In genomic region chr18:31203086-31203793, GRCh38 we compare ENCODE assay signal across 13 cellular contexts. TPM values are rescaled to one million over a fixed set of nuclear protein-coding genes. Genes with fewer than 3 reads are reported as not detected.
DNase-seq lines count a peak whose midpoint lies in the region; ATAC-seq and TF ChIP-seq lines count a peak whose summit lies in the region.
"Had no signal": no experiment of that assay in that cellular context is flagged by ENCODE, and none has a peak within 500 bp of the region (broad histone marks: within the 10 kb centered on the region; RNA-seq: fewer than 3 reads in every experiment).

No MANE protein-coding gene starts in this region.

- peaks cover 0 to 4% (median 0%) of the 10 kb centered on the region in 5 donors for H3K36me3 Mint-ChIP-seq in naive thymus-derived CD4-positive, alpha-beta T cell
- no peaks in the 10 kb centered on the region for H3K36me3 Mint-ChIP-seq in CD8-positive, alpha-beta memory T cell

- no peaks in the 10 kb centered on the region for H3K36me3 ChIP-seq in gastroesophageal sphincter
- no peaks in the 10 kb centered on the region for H3K36me3 ChIP-seq in naive thymus-derived CD4-positive, alpha-beta T cell (ENCODE audit: control insufficient read depth in 2 of 3, insufficient read depth in 3 of 3, low read length in 3 of 3)
- no peaks in the 10 kb centered on the region for H3K36me3 ChIP-seq in GM23248 (ENCODE audit: low read depth)
- H3K36me3 ChIP-seq in CD8-positive, alpha-beta memory T cell (ENCODE audit: insufficient read depth, low read length): no peaks in the 10 kb centered on the region
- H3K36me3 ChIP-seq: adrenal gland, upper lobe of left lung had no signal

- CTCF ChIA-PET in naive thymus-derived CD4-positive, alpha-beta T cell (lab: Charles Lee): no interaction called here
- CTCF ChIA-PET in CD8-positive, alpha-beta memory T cell (lab: Charles Lee): no interaction called here

- no peak overlapping the region for H3K27ac Mint-ChIP-seq in naive thymus-derived CD4-positive, alpha-beta T cell
- H3K27ac Mint-ChIP-seq in CD8-positive, alpha-beta memory T cell: no peak overlapping the region

- no peaks in the 10 kb centered on the region for H3K27me3 ChIP-seq in gastroesophageal sphincter
- H3K27me3 ChIP-seq in naive thymus-derived CD4-positive, alpha-beta T cell (ENCODE audit: control insufficient read depth in 2 of 2, insufficient read depth in 2 of 2, low read length in 2 of 2): no peaks in the 10 kb centered on the region
- no peaks in the 10 kb centered on the region for H3K27me3 ChIP-seq in GM23248 (replicated peaks; ENCODE audit: insufficient read depth)
- no peaks in the 10 kb centered on the region for H3K27me3 ChIP-seq in CD8-positive, alpha-beta memory T cell (ENCODE audit: insufficient read depth, low read length, poor library complexity, severe bottlenecking)
- H3K27me3 ChIP-seq: adrenal gland, upper lobe of left lung had no signal

- H3K4me3 ChIP-seq in gastroesophageal sphincter: no peak overlapping the region
- no peak overlapping the region for H3K4me3 ChIP-seq in naive thymus-derived CD4-positive, alpha-beta T cell (ENCODE audit: low read length)
- no peak overlapping the region for H3K4me3 ChIP-seq in GM23248
- no peak overlapping the region for H3K4me3 ChIP-seq in CD8-positive, alpha-beta memory T cell (ENCODE audit: low read length)
- H3K4me3 ChIP-seq: adrenal gland, upper lobe of left lung had no signal

- H3K4me1 Mint-ChIP-seq in naive thymus-derived CD4-positive, alpha-beta T cell: peaks cover 0 to 7% (median 0%) of the 10 kb centered on the region in 7 donors
- H3K4me1 Mint-ChIP-seq in CD8-positive, alpha-beta memory T cell: no peaks in the 10 kb centered on the region

- H3K9me3 Mint-ChIP-seq in naive thymus-derived CD4-positive, alpha-beta T cell: peaks cover 0 to 15% (median 8%) of the 10 kb centered on the region in 11 donors
- peaks cover 4 to 19% (median 11%) of the 10 kb centered on the region in 5 donors for H3K9me3 Mint-ChIP-seq in CD8-positive, alpha-beta memory T cell

- H3K27ac ChIP-seq in gastroesophageal sphincter (no peak overlapping the region), GM23248 (no peak overlapping the region)
- H3K27ac ChIP-seq in naive thymus-derived CD4-positive, alpha-beta T cell (ENCODE audit: low read depth, low read length): no peak overlapping the region
- H3K27ac ChIP-seq in CD8-positive, alpha-beta memory T cell (ENCODE audit: low read depth, low read length): no peak overlapping the region
- H3K27ac ChIP-seq: adrenal gland, upper lobe of left lung had no signal

- ATAC-seq in gastroesophageal sphincter (peak; percentile 28), HG03521 (IDR thresholded peaks at IDR 0.05; ENCODE audit: unreplicated experiment) (no peak)
- ATAC-seq in naive thymus-derived CD4-positive, alpha-beta T cell: peak; percentile 55

- intact Hi-C loops in naive thymus-derived CD4-positive, alpha-beta T cell (cut with micrococcal nuclease): no loop called here

- no peak overlapping the region for H3K4me3 Mint-ChIP-seq in naive thymus-derived CD4-positive, alpha-beta T cell
- H3K4me3 Mint-ChIP-seq in CD8-positive, alpha-beta memory T cell: no peak overlapping the region

- H3K27me3 Mint-ChIP-seq in naive thymus-derived CD4-positive, alpha-beta T cell: peaks cover 0 to 6% (median 0%) of the 10 kb centered on the region in 5 donors
- no peaks in the 10 kb centered on the region for H3K27me3 Mint-ChIP-seq in CD8-positive, alpha-beta memory T cell

- H4K20me1 ChIP-seq in GM23248 (ENCODE audit: insufficient read depth): no peaks in the 10 kb centered on the region

- TF ChIP-seq EP300 in gastroesophageal sphincter (IDR thresholded peaks at IDR 0.05): no peak

- TF ChIP-seq POLR2A in gastroesophageal sphincter (IDR thresholded peaks at IDR 0.05): no peak

- no peaks in the 10 kb centered on the region for H3F3A ChIP-seq in GM23248 (ENCODE audit: insufficient read depth)

- TF ChIP-seq CTCF in gastroesophageal sphincter (IDR thresholded peaks at IDR 0.05): no peak

- H3K4me2 ChIP-seq in GM23248 (ENCODE audit: unreplicated experiment): no peak overlapping the region

- POLR2A ChIA-PET in naive thymus-derived CD4-positive, alpha-beta T cell (lab: Charles Lee): no interaction called here
- POLR2A ChIA-PET in CD8-positive, alpha-beta memory T cell (lab: Charles Lee): no interaction called here

- H3K9ac ChIP-seq in GM23248: no peak overlapping the region

- H3K4me1 ChIP-seq in gastroesophageal sphincter (no peaks in the 10 kb centered on the region), GM23248 (ENCODE audit: insufficient read depth) (no peaks in the 10 kb centered on the region)
- H3K4me1 ChIP-seq in naive thymus-derived CD4-positive, alpha-beta T cell (ENCODE audit: control insufficient read depth in 2 of 2, insufficient read depth in 2 of 2, low read length in 2 of 2): no peaks in the 10 kb centered on the region
- H3K4me1 ChIP-seq in CD8-positive, alpha-beta memory T cell (ENCODE audit: insufficient read depth, low read length): no peaks in the 10 kb centered on the region
- H3K4me1 ChIP-seq: adrenal gland had no signal

- DNase-seq in GF-D8 (lab: John Stamatoyannopoulos, UW) (peak; percentile 98), SIG-M5 (lab: John Stamatoyannopoulos, UW) (peak; percentile 76), GM23248 (no peak), NCI-H345 (lab: John Stamatoyannopoulos, UW) (no peak)
- no peak for DNase-seq in naive thymus-derived CD4-positive, alpha-beta T cell
- DNase-seq in CD8-positive, alpha-beta memory T cell: no peak
- DNase-seq: activated CD8-positive, alpha-beta memory T cell treated with anti-CD3 and anti-CD28 coated beads, Interleukin-2, amount 50 U/mL, for 4 hours; adrenal gland; NCI-H1694 had no signal

- no peaks in the 10 kb centered on the region for H3K79me2 ChIP-seq in GM23248 (ENCODE audit: insufficient read depth)

- WGBS in gastroesophageal sphincter (ENCODE audit: low coverage in 1 of 2), 2 donors: 42 to 80% methylated on average over 2 to 8 of the region's 9 CpGs
- WGBS in GM23248 (ENCODE audit: low coverage in 1 of 2, low lambda C conversion rate in 2 of 2, missing lambda C conversion rate in 2 of 2), 2 experiments: 28 to 29% methylated on average over 9 of the region's 9 CpGs

- no peaks in the 10 kb centered on the region for H3K9me2 ChIP-seq in GM23248 (ENCODE audit: insufficient read depth)

- H3K9me3 ChIP-seq in gastroesophageal sphincter (no peaks in the 10 kb centered on the region), GM23248 (ENCODE audit: low read depth) (no peaks in the 10 kb centered on the region)
- no peaks in the 10 kb centered on the region for H3K9me3 ChIP-seq in naive thymus-derived CD4-positive, alpha-beta T cell (ENCODE audit: control insufficient read depth in 2 of 3, low read length in 3 of 3)
- no peaks in the 10 kb centered on the region for H3K9me3 ChIP-seq in CD8-positive, alpha-beta memory T cell (ENCODE audit: low read length)
- H3K9me3 ChIP-seq: adrenal gland, upper lobe of left lung had no signal

- H2AFZ ChIP-seq in GM23248: no peak overlapping the region

- in situ Hi-C loops in GM23248 (cut with MboI): loop anchor here (10.0 kb wide), 1 partner anchor 58 kb away; no protein-coding TSS in a partner anchor

RNA-seq across cellular contexts. Expression of gene DSC1, which starts 40.6 kb away (rescaled TPM):
- not detected for total RNA-seq in gastroesophageal sphincter
- 10 to 100 TPM in 2 of 5 experiments, 1 to 10 TPM in 2, not detected in 1; 3.1 to 13.6 (median 7.9) TPM for total RNA-seq in naive thymus-derived CD4-positive, alpha-beta T cell
- 10 to 100 TPM in 1 of 2 donors, 1 to 10 TPM in 1; 4.9 to 16.2 TPM for polyA plus RNA-seq in naive thymus-derived CD4-positive, alpha-beta T cell
- total RNA-seq in GM23248 (2014; rRNA removed; shearing (Covaris generic)): not detected in 2 replicates
- polyA plus RNA-seq in GM23248 (2016; fragmentation: Nextera tagmentation; extraction: Ambion mirVana): not detected in 2 replicates
- total RNA-seq in CD8-positive, alpha-beta memory T cell: under 1 TPM; 0.11 to 0.18 TPM
- 2.1 TPM for polyA plus RNA-seq in CD8-positive, alpha-beta memory T cell
- total RNA-seq: adrenal gland, HT1080, upper lobe of left lung had no signal
- polyA plus RNA-seq: adrenal gland had no signal

Comparison
In these comparisons a context has a peak if more than half of its experiments do, and no peak if none do; other contexts are left out.
1. DNase-seq: peak in GF-D8 (single experiment) and SIG-M5 (single experiment); none in naive thymus-derived CD4-positive, alpha-beta T cell (0 of 9), GM23248 (single experiment), CD8-positive, alpha-beta memory T cell (0 of 5) and NCI-H345 (single experiment).